1 cellular context compared by ENCODE assay signal in genomic region chr9:385818-386398, GRCh38.
TF ChIP-seq lines count a peak whose summit lies in the region.

No MANE protein-coding gene starts in this region.

TF ChIP-seq in SK-N-SH treated with all-trans-retinoic acid at 6 μM for 48 hours, 23 proteins besides CTCF, POLR2A, EP300 and RAD21 (continued from another document):
- TF ChIP-seq ZC3H10 (CRISPR knock-in tag; IDR thresholded peaks at IDR 0.05) = no peak
- TF ChIP-seq ESRRG (CRISPR knock-in tag; IDR thresholded peaks at IDR 0.05) = no peak
- no peak for TF ChIP-seq CREB5 (CRISPR knock-in tag; IDR thresholded peaks at IDR 0.05; ENCODE audit: low read depth)
- no peak for TF ChIP-seq ZNF70 (CRISPR knock-in tag; IDR thresholded peaks at IDR 0.05)
